ENCODE assay signal across 30 cellular contexts in genomic region chr1:29318724-29319123, GRCh38.
"Had no signal": no experiment of that assay in that cellular context is flagged by ENCODE, and none has a peak within 500 bp of the region (broad histone marks: within the 10 kb centered on the region; RNA-seq: fewer than 3 reads in every experiment).

No MANE protein-coding gene starts in this region.

- H3K4me1 ChIP-seq: ascending aorta, breast epithelium, esophagus muscularis mucosa, foreskin keratinocyte, gastrocnemius medialis had no signal

- H3K27ac Mint-ChIP-seq: activated CD4-positive, alpha-beta memory T cell treated with anti-CD3 and anti-CD28 coated beads for 36 hours; activated CD4-positive, alpha-beta T cell treated with anti-CD3 and anti-CD28 coated beads for 36 hours; activated CD4-positive, alpha-beta T cell treated with anti-CD3 and anti-CD28 coated beads, Interleukin-2, amount 10 ng/mL, durations not matched to agents 24 days and 14 days; activated naive CD4-positive, alpha-beta T cell treated with anti-CD3 and anti-CD28 coated beads, Interleukin-2, amount 10 ng/mL, durations not matched to agents 7 days and 5 days; activated naive CD8-positive, alpha-beta T cell treated with anti-CD3 and anti-CD28 coated beads, Interleukin-2, amount 10 ng/mL, durations not matched to agents 7 days and 5 days; activated T-cell treated with anti-CD3 and anti-CD28 coated beads, Interleukin-2, amount 50 U/mL, for 24 hours; activated T-cell treated with anti-CD3 and anti-CD28 coated beads, Interleukin-2, amount 50 U/mL, for 72 hours; dendritic cell treated with granulocyte-macrophage colony-stimulating factor and Interleukin-4, amounts not matched to agents 40 ng/mL and 50 ng/mL, for 4 days; endodermal cell; T-helper 17 cell; T-helper 2 cell treated with Interferon-gamma antibody and Interleukin-4, amounts not matched to agents 5 μg/mL and 100 μg/mL, for 36 hours had no signal

- H3K4me3 Mint-ChIP-seq: activated CD4-positive, alpha-beta memory T cell treated with anti-CD3 and anti-CD28 coated beads for 36 hours; activated CD4-positive, alpha-beta T cell treated with anti-CD3 and anti-CD28 coated beads for 36 hours; activated CD4-positive, alpha-beta T cell treated with anti-CD3 and anti-CD28 coated beads, Interleukin-2, amount 10 ng/mL, durations not matched to agents 24 days and 14 days; activated naive CD4-positive, alpha-beta T cell treated with anti-CD3 and anti-CD28 coated beads, Interleukin-2, amount 10 ng/mL, durations not matched to agents 7 days and 5 days; activated naive CD8-positive, alpha-beta T cell treated with anti-CD3 and anti-CD28 coated beads, Interleukin-2, amount 10 ng/mL, durations not matched to agents 7 days and 5 days; activated T-cell treated with anti-CD3 and anti-CD28 coated beads, Interleukin-2, amount 50 U/mL, for 24 hours; activated T-cell treated with anti-CD3 and anti-CD28 coated beads, Interleukin-2, amount 50 U/mL, for 72 hours; brain; dendritic cell treated with granulocyte-macrophage colony-stimulating factor and Interleukin-4, amounts not matched to agents 40 ng/mL and 50 ng/mL, for 4 days; endodermal cell; T-helper 17 cell; T-helper 2 cell treated with Interferon-gamma antibody and Interleukin-4, amounts not matched to agents 5 μg/mL and 100 μg/mL, for 36 hours had no signal

- ATAC-seq: activated CD4-positive, alpha-beta T cell treated with anti-CD3 and anti-CD28 coated beads for 36 hours; activated naive CD4-positive, alpha-beta T cell treated with anti-CD3 and anti-CD28 coated beads, Interleukin-2, amount 50 U/mL, for 72 hours; activated T-cell treated with anti-CD3 and anti-CD28 coated beads, Interleukin-2, amount 50 U/mL, for 72 hours; foreskin keratinocyte; gastrocnemius medialis; T-helper 17 cell had no signal

- H3K27me3 Mint-ChIP-seq: activated CD4-positive, alpha-beta memory T cell treated with anti-CD3 and anti-CD28 coated beads for 36 hours; activated CD4-positive, alpha-beta T cell treated with anti-CD3 and anti-CD28 coated beads for 36 hours; activated CD4-positive, alpha-beta T cell treated with anti-CD3 and anti-CD28 coated beads, Interleukin-2, amount 10 ng/mL, durations not matched to agents 24 days and 14 days; activated naive CD8-positive, alpha-beta T cell treated with anti-CD3 and anti-CD28 coated beads, Interleukin-2, amount 10 ng/mL, durations not matched to agents 7 days and 5 days; activated T-cell treated with anti-CD3 and anti-CD28 coated beads, Interleukin-2, amount 50 U/mL, for 24 hours; brain; dendritic cell treated with granulocyte-macrophage colony-stimulating factor and Interleukin-4, amounts not matched to agents 40 ng/mL and 50 ng/mL, for 4 days had no signal

- H3K4me1 Mint-ChIP-seq: activated CD4-positive, alpha-beta T cell treated with anti-CD3 and anti-CD28 coated beads for 36 hours; activated CD4-positive, alpha-beta T cell treated with anti-CD3 and anti-CD28 coated beads, Interleukin-2, amount 10 ng/mL, durations not matched to agents 24 days and 14 days; activated naive CD4-positive, alpha-beta T cell treated with anti-CD3 and anti-CD28 coated beads, Interleukin-2, amount 10 ng/mL, durations not matched to agents 7 days and 5 days; activated naive CD8-positive, alpha-beta T cell treated with anti-CD3 and anti-CD28 coated beads, Interleukin-2, amount 10 ng/mL, durations not matched to agents 7 days and 5 days; brain; endodermal cell had no signal

- H3K36me3 Mint-ChIP-seq: activated CD4-positive, alpha-beta memory T cell treated with anti-CD3 and anti-CD28 coated beads for 36 hours; activated naive CD4-positive, alpha-beta T cell treated with anti-CD3 and anti-CD28 coated beads, Interleukin-2, amount 10 ng/mL, durations not matched to agents 7 days and 5 days; activated naive CD4-positive, alpha-beta T cell treated with anti-CD3 and anti-CD28 coated beads, Interleukin-2, amount 50 U/mL, for 72 hours; activated naive CD8-positive, alpha-beta T cell treated with anti-CD3 and anti-CD28 coated beads, Interleukin-2, amount 10 ng/mL, durations not matched to agents 7 days and 5 days had no signal

- H3K27ac ChIP-seq: ascending aorta, breast epithelium, cardiac muscle cell, coronary artery, esophagus muscularis mucosa, foreskin keratinocyte, gastrocnemius medialis had no signal

- DNase-seq: activated CD4-positive, alpha-beta memory T cell treated with anti-CD3 and anti-CD28 coated beads for 36 hours; activated CD4-positive, alpha-beta T cell treated with anti-CD3 and anti-CD28 coated beads for 36 hours; activated CD4-positive, alpha-beta T cell treated with anti-CD3 and anti-CD28 coated beads, Interleukin-2, amount 10 ng/mL, durations not matched to agents 24 days and 14 days; activated CD4-positive, CD25-positive, alpha-beta regulatory T cell; activated CD4-positive, CD25-positive, alpha-beta regulatory T cell treated with anti-CD3 and anti-CD28 coated beads, Interleukin-2, amount 50 U/mL, for 72 hours; activated CD8-positive, alpha-beta memory T cell treated with anti-CD3 and anti-CD28 coated beads, Interleukin-2, amount 50 U/mL, for 48 hours; activated gamma-delta T cell; activated naive CD4-positive, alpha-beta T cell; activated naive CD4-positive, alpha-beta T cell treated with anti-CD3 and anti-CD28 coated beads, Interleukin-2, amount 10 ng/mL, durations not matched to agents 7 days and 5 days; activated naive CD8-positive, alpha-beta T cell treated with anti-CD3 and anti-CD28 coated beads, Interleukin-2, amount 10 ng/mL, durations not matched to agents 7 days and 5 days; activated T-cell treated with anti-CD3 and anti-CD28 coated beads for 4 hours; activated T-cell treated with anti-CD3 and anti-CD28 coated beads, Interleukin-2, amount 50 U/mL, for 24 hours; activated T-cell treated with anti-CD3 and anti-CD28 coated beads, Interleukin-2, amount 50 U/mL, for 72 hours; central memory CD4-positive, alpha-beta T cell; dorsolateral prefrontal cortex; effector memory CD4-positive, alpha-beta T cell; endodermal cell; foreskin keratinocyte; gastrocnemius medialis; T-helper 1 cell; T-helper 17 cell had no signal

- H3K9me3 Mint-ChIP-seq: activated CD4-positive, alpha-beta memory T cell treated with anti-CD3 and anti-CD28 coated beads for 36 hours; activated CD4-positive, alpha-beta T cell treated with anti-CD3 and anti-CD28 coated beads, Interleukin-2, amount 10 ng/mL, durations not matched to agents 24 days and 14 days; activated naive CD4-positive, alpha-beta T cell treated with anti-CD3 and anti-CD28 coated beads, Interleukin-2, amount 10 ng/mL, durations not matched to agents 7 days and 5 days; activated naive CD4-positive, alpha-beta T cell treated with anti-CD3 and anti-CD28 coated beads, Interleukin-2, amount 50 U/mL, for 72 hours; activated naive CD8-positive, alpha-beta T cell treated with anti-CD3 and anti-CD28 coated beads, Interleukin-2, amount 10 ng/mL, durations not matched to agents 7 days and 5 days; activated T-cell treated with anti-CD3 and anti-CD28 coated beads, Interleukin-2, amount 50 U/mL, for 24 hours; activated T-cell treated with anti-CD3 and anti-CD28 coated beads, Interleukin-2, amount 50 U/mL, for 72 hours; brain; dendritic cell treated with granulocyte-macrophage colony-stimulating factor and Interleukin-4, amounts not matched to agents 40 ng/mL and 50 ng/mL, for 4 days; endodermal cell; T-helper 2 cell treated with Interferon-gamma antibody and Interleukin-4, amounts not matched to agents 5 μg/mL and 100 μg/mL, for 36 hours had no signal

- H3K4me3 ChIP-seq: ascending aorta, breast epithelium, cardiac muscle cell, coronary artery, dorsolateral prefrontal cortex, esophagus muscularis mucosa, gastrocnemius medialis had no signal

- H3K36me3 ChIP-seq: cardiac muscle cell had no signal

- H3K27me3 ChIP-seq: ascending aorta, breast epithelium, cardiac muscle cell, dorsolateral prefrontal cortex, esophagus muscularis mucosa, foreskin keratinocyte, gastrocnemius medialis had no signal

- H3K9me3 ChIP-seq: ascending aorta, breast epithelium, esophagus muscularis mucosa, gastrocnemius medialis had no signal
